Comparison of ENCODE assay signal across 8 cellular contexts in the genomic region with DNA sequence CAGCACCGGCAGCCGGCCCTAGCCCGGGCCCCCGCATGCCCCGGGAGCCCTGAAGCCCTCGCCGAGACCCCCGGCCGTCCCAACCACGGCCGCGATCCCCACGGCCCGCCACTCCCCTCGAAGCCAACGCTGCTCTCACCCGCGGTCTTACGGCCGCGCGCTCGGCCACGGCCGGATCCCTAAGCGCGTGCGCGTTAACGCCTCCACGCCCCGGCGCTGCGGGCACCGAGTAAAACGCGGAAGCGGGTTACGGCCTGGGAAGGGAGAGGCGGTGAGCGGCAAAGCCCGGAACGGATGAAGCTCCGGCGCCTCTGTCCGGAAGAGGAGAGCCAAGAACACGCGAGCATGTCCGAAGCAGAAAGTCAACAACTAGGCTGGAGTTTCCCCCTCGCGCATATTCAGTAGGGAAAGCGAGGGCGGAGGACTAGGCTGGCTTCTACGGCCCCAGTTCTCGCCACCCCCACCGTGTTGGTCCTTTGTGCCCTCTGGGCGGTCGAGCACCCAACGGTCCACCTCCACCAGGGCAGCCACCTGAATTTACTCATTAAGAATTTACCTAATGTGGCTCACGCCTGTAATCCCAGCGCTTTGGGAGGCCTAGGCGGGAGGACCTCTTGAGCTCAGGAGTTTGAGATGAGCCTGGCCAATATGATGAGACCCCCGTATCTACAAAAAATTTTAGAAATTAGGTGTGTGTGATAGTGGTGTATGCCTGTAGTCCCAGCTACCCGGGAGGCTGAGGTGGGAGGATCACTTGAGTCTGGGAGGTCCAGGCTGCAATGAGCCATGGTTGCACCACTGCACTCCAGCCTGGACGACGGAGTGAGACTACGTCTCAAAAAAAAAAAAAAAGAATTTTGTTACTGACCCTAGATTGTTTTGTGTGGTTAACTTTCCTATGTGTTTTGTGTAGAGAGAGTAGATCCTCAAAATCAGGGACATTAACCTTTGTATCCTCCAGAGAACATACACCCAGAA.
DNase-seq lines count a peak whose midpoint lies in the region; ATAC-seq and TF ChIP-seq lines count a peak whose summit lies in the region.

A gene (minus strand): TSS at position 169 of the 978 bp plus-strand sequence. CDS start 1,177 bp downstream, outside the sequence.

- TF ChIP-seq CTCF in AG04449 (IDR thresholded peaks at IDR 0.05; ENCODE audit: insufficient read depth, low read length, missing control alignments) = no peak

- CTCF ChIA-PET in AG04449 (lab: Yijun Ruan, JAX) = interaction anchor here (0.9 kb wide), 1 partner anchor 217 kb away, joined by 3 read pairs; no protein-coding TSS in a partner anchor

- peak within 1 kb of the TSS; percentile 77 for H3K4me3 ChIP-seq in AG04449 (ENCODE audit: low read depth, low read length)

- POLR2A ChIA-PET in AG04449 (lab: Yijun Ruan, JAX) = interaction anchor here (0.6 to 1.9 kb wide), 5 partner anchors 10 to 123 kb away, joined by 3 to 13 read pairs (median 4); a partner anchor contains a TSS

- peak; percentile 79 for ATAC-seq in GM18909 (IDR thresholded peaks at IDR 0.05; ENCODE audit: poor library complexity, unreplicated experiment)
- ATAC-seq in HG03175 (IDR thresholded peaks at IDR 0.05; ENCODE audit: unreplicated experiment) = peak; percentile 66

- DNase-seq in AG04449 (ENCODE audit: low read depth, low spot score) (peak; percentile 68), NCI-H345 treated with DMSO at 0.1 percent for 48 hours (lab: John Stamatoyannopoulos, UW; ENCODE audit: unreplicated experiment) (peak; percentile 69), inferior parietal cortex (ENCODE audit: extremely low spot score) (peak; percentile 95)
- peak; percentile 74 to 83 (median 79) for DNase-seq in activated CD4-positive, CD25-positive, alpha-beta regulatory T cell (lab: John Stamatoyannopoulos, UW)
- peak; percentile 87 for DNase-seq in central memory CD4-positive, alpha-beta T cell
- peak; percentile 83 to 86 for DNase-seq in stimulated activated CD4-positive, alpha-beta T cell treated with anti-CD3 and anti-CD28 coated beads, Interleukin-12 subunit alpha, Interleukin-12 subunit beta, amount 100 ng/mL, for 24 hours (ENCODE audit: low read depth in 2 of 2)

Comparison
In these comparisons a context has a peak if more than half of its experiments do, and no peak if none do; other contexts are left out.
1. Peak in every context shown above with its lines: DNase-seq, ATAC-seq and H3K4me3 ChIP-seq.